ENCODE assay signal across 8 cellular contexts in genomic region chr4:152938237-152938969, GRCh38. TPM values are rescaled to one million over a fixed set of nuclear protein-coding genes. Genes with fewer than 3 reads are reported as not detected.
DNase-seq lines count a peak whose midpoint lies in the region; ATAC-seq and TF ChIP-seq lines count a peak whose summit lies in the region.

No MANE protein-coding gene starts in this region.

- peaks cover 33 to 60% of the 10 kb centered on the region in 2 donors for H3K27me3 Mint-ChIP-seq in CD8-positive, alpha-beta memory T cell

- TF ChIP-seq POLR2A in adrenal gland (IDR thresholded peaks at IDR 0.05), result no peak

- peaks cover 0 to 2% (median 0%) of the 10 kb centered on the region in 3 donors for H3K36me3 Mint-ChIP-seq in CD8-positive, alpha-beta memory T cell

- POLR2A ChIA-PET in CD8-positive, alpha-beta memory T cell (lab: Charles Lee), result no interaction called here

- ATAC-seq in HG02623 (IDR thresholded peaks at IDR 0.05; ENCODE audit: unreplicated experiment), result no peak

- H3K9me3 Mint-ChIP-seq in CD8-positive, alpha-beta memory T cell, result peaks cover 0 to 2% (median 0%) of the 10 kb centered on the region in 5 donors

- no peaks in the 10 kb centered on the region for H3K36me3 ChIP-seq in CD8-positive, alpha-beta memory T cell (ENCODE audit: insufficient read depth, low read length)
- no peaks in the 10 kb centered on the region for H3K36me3 ChIP-seq in adrenal gland (replicated peaks in 1 of 2)

- intact Hi-C loops in adrenal gland (cut with DNase I), result no loop called here

- no peak overlapping the region for H3K27ac ChIP-seq in CD8-positive, alpha-beta memory T cell (ENCODE audit: low read depth, low read length)
- H3K27ac ChIP-seq in adrenal gland, result no peak overlapping the region

- CTCF ChIA-PET in CD8-positive, alpha-beta memory T cell (lab: Charles Lee), result interaction anchor here (1.1 kb wide), 1 partner anchor 9 kb away, joined by 3 read pairs; no protein-coding TSS in a partner anchor

- peaks cover 17 to 25% (median 25%) of the 10 kb centered on the region in 3 donors for H3K4me1 Mint-ChIP-seq in CD8-positive, alpha-beta memory T cell

- TF ChIP-seq CTCF in epithelial cell of esophagus (IDR thresholded peaks at IDR 0.05; ENCODE audit: insufficient read depth, low read depth, low read length, missing control alignments), result no peak
- TF ChIP-seq CTCF in adrenal gland (IDR thresholded peaks at IDR 0.05), result no peak

- 25 to 33% (median 31%) methylated on average over 18 of the region's 18 CpGs for WGBS in adrenal gland, 4 donors

- H3K27me3 ChIP-seq in CD8-positive, alpha-beta memory T cell (ENCODE audit: insufficient read depth, low read length, poor library complexity, severe bottlenecking), result peaks cover 19% of the 10 kb centered on the region
- peaks cover 33% of the 10 kb centered on the region for H3K27me3 ChIP-seq in adrenal gland

- no peak overlapping the region for H3K27ac Mint-ChIP-seq in CD8-positive, alpha-beta memory T cell

- DNase-seq in CD8-positive, alpha-beta memory T cell, result no peak
- DNase-seq in NCI-H2029 treated with DMSO at 0.1 percent for 48 hours (lab: John Stamatoyannopoulos, UW), result peak; percentile 58
- DNase-seq in epithelial cell of esophagus (ENCODE audit: low read depth), result no peak
- DNase-seq in occipital lobe (lab: John Stamatoyannopoulos, UW), result peak; percentile 42
- DNase-seq in adrenal gland, result no peak
- DNase-seq in SIG-M5 (lab: John Stamatoyannopoulos, UW), result no peak
- no peak for DNase-seq in GDM1 (lab: John Stamatoyannopoulos, UW)

- peak overlapping the region; percentile 80 to 89 (median 81) for H3K4me3 Mint-ChIP-seq in CD8-positive, alpha-beta memory T cell

- H3K4me1 ChIP-seq in CD8-positive, alpha-beta memory T cell (ENCODE audit: insufficient read depth, low read length), result peaks cover 6% of the 10 kb centered on the region
- H3K4me1 ChIP-seq in adrenal gland (replicated peaks in 1 of 2), result peaks cover 22 to 25% of the 10 kb centered on the region in 2 donors

- H3K9me3 ChIP-seq in CD8-positive, alpha-beta memory T cell (ENCODE audit: low read length), result no peaks in the 10 kb centered on the region
- H3K9me3 ChIP-seq in adrenal gland (replicated peaks in 1 of 3), result no peaks in the 10 kb centered on the region

- H3K4me3 ChIP-seq in CD8-positive, alpha-beta memory T cell (ENCODE audit: low read length), result peak overlapping the region; percentile 51
- peak overlapping the region; percentile 72 for H3K4me3 ChIP-seq in epithelial cell of esophagus (ENCODE audit: low read length)
- H3K4me3 ChIP-seq in adrenal gland, result peak overlapping the region in 1 of 4 donors; percentile 89

RNA-seq across cellular contexts. Expression of gene FHDC1, which starts 2.3 kb away (rescaled TPM):
- under 1 TPM; 0.04 TPM for total RNA-seq in CD8-positive, alpha-beta memory T cell
- polyA plus RNA-seq in CD8-positive, alpha-beta memory T cell, result not detected
- total RNA-seq in occipital lobe, result 3.3 TPM
- under 1 TPM; 0.09 to 0.92 (median 0.25) TPM for total RNA-seq in adrenal gland
- polyA plus RNA-seq in adrenal gland, result 1 to 10 TPM in 1 of 3 donors, under 1 TPM in 2; 0.27 to 1.2 (median 0.47) TPM

Comparison
In these comparisons a context has a peak if more than half of its experiments do, and no peak if none do; other contexts are left out.
1. DNase-seq: peak in NCI-H2029 treated with DMSO at 0.1 percent for 48 hours (single experiment) and occipital lobe (single experiment); none in CD8-positive, alpha-beta memory T cell (0 of 5), epithelial cell of esophagus (single experiment), adrenal gland (0 of 7), SIG-M5 (single experiment) and GDM1 (single experiment).